Comparison of ENCODE assay signal across 19 cellular contexts in genomic region chr12:22731231-22731630, GRCh38.
"Had no signal": no experiment of that assay in that cellular context is flagged by ENCODE, and none has a peak within 500 bp of the region (broad histone marks: within the 10 kb centered on the region; RNA-seq: fewer than 3 reads in every experiment).

No MANE protein-coding gene starts in this region.

- H3K9me3 ChIP-seq: gastroesophageal sphincter, right lobe of liver, stomach, uterus had no signal

- H3K27ac Mint-ChIP-seq: activated naive CD4-positive, alpha-beta T cell treated with anti-CD3 and anti-CD28 coated beads, Interleukin-2, amount 50 U/mL, for 72 hours; dendritic cell treated with granulocyte-macrophage colony-stimulating factor and Interleukin-4, amounts not matched to agents 40 ng/mL and 50 ng/mL, for 4 days; stimulated activated memory B cell treated with anti-CD40 and anti-IgM and Interleukin-4, amounts not matched to agents 10 μg/mL and 1 μg/mL and 100 μg/mL, for 72 hours; T-cell had no signal

- DNase-seq: activated T-cell treated with anti-CD3 and anti-CD28 coated beads, Interleukin-2, amount 50 U/mL, for 1 hour; aorta; brain microvascular endothelial cell; caudate nucleus; effector CD4-positive, alpha-beta T cell; head of caudate nucleus; right lobe of liver; small intestine; stomach; T-cell; uterus had no signal

- H3K27ac ChIP-seq: brain microvascular endothelial cell, right lobe of liver, stomach, uterus had no signal

- FAIRE-seq: keratinocyte, small intestine, TTC549 had no signal

- H3K4me1 ChIP-seq: uterus had no signal

- H3K27me3 ChIP-seq: brain microvascular endothelial cell, gastroesophageal sphincter, right lobe of liver, stomach, uterus had no signal

- H3K9me3 Mint-ChIP-seq: activated naive CD4-positive, alpha-beta T cell treated with anti-CD3 and anti-CD28 coated beads, Interleukin-2, amount 50 U/mL, for 72 hours; dendritic cell treated with granulocyte-macrophage colony-stimulating factor and Interleukin-4, amounts not matched to agents 40 ng/mL and 50 ng/mL, for 4 days; stimulated activated memory B cell treated with anti-CD40 and anti-IgM and Interleukin-4, amounts not matched to agents 10 μg/mL and 1 μg/mL and 100 μg/mL, for 72 hours had no signal

- H3K36me3 Mint-ChIP-seq: activated naive CD4-positive, alpha-beta T cell treated with anti-CD3 and anti-CD28 coated beads, Interleukin-2, amount 50 U/mL, for 72 hours; stimulated activated memory B cell treated with anti-CD40 and anti-IgM and Interleukin-4, amounts not matched to agents 10 μg/mL and 1 μg/mL and 100 μg/mL, for 72 hours; T-cell had no signal

- H3K27me3 Mint-ChIP-seq: dendritic cell treated with granulocyte-macrophage colony-stimulating factor and Interleukin-4, amounts not matched to agents 40 ng/mL and 50 ng/mL, for 4 days had no signal

- ATAC-seq: activated naive CD4-positive, alpha-beta T cell treated with anti-CD3 and anti-CD28 coated beads, Interleukin-2, amount 50 U/mL, for 72 hours; esophagus mucosa; gastroesophageal sphincter; right lobe of liver; stimulated activated memory B cell treated with anti-CD40 and anti-IgM and Interleukin-4, amounts not matched to agents 10 μg/mL and 1 μg/mL and 100 μg/mL, for 72 hours; T-cell had no signal

- H3K4me3 Mint-ChIP-seq: dendritic cell treated with granulocyte-macrophage colony-stimulating factor and Interleukin-4, amounts not matched to agents 40 ng/mL and 50 ng/mL, for 4 days; nephron; stimulated activated memory B cell treated with anti-CD40 and anti-IgM and Interleukin-4, amounts not matched to agents 10 μg/mL and 1 μg/mL and 100 μg/mL, for 72 hours; T-cell had no signal

- H3K4me1 Mint-ChIP-seq: stimulated activated memory B cell treated with anti-CD40 and anti-IgM and Interleukin-4, amounts not matched to agents 10 μg/mL and 1 μg/mL and 100 μg/mL, for 72 hours; T-cell had no signal

- H3K4me3 ChIP-seq: gastroesophageal sphincter, right lobe of liver, stomach, uterus had no signal

- H3K36me3 ChIP-seq: brain microvascular endothelial cell, gastroesophageal sphincter, right lobe of liver, stomach, uterus had no signal
